ENCODE assay signal across 9 cellular contexts in genomic region chr1:27491748-27492700, GRCh38. TPM values are rescaled to one million over a fixed set of nuclear protein-coding genes. Genes with fewer than 3 reads are reported as not detected.
DNase-seq lines count a peak whose midpoint lies in the region; FAIRE-seq and TF ChIP-seq lines count a peak whose summit lies in the region.
"Had no signal": no experiment of that assay in that cellular context is flagged by ENCODE, and none has a peak within 500 bp of the region (broad histone marks: within the 10 kb centered on the region; RNA-seq: fewer than 3 reads in every experiment).

No MANE protein-coding gene starts in this region.

- H3K27me3 ChIP-seq in OCI-LY1 (ENCODE audit: insufficient read depth, low read length), result no peaks in the 10 kb centered on the region
- no peaks in the 10 kb centered on the region for H3K27me3 ChIP-seq in esophagus squamous epithelium
- H3K27me3 ChIP-seq in osteoblast (ENCODE audit: insufficient read depth, low read length), result no peaks in the 10 kb centered on the region

- H3F3A ChIP-seq in OCI-LY1 (ENCODE audit: insufficient read depth, low read length), result 0 out of 2 replicates have a peak, but pooled peaks cover 6% of the 10 kb centered on the region

- DNase-seq in CD1c-positive myeloid dendritic cell (ENCODE audit: extremely low spot score), result peak; percentile 52
- no peak for DNase-seq in esophagus squamous epithelium (lab: John Stamatoyannopoulos, UW)
- DNase-seq in osteoblast (ENCODE audit: insufficient read length, low spot score, missing footprints), result peak; percentile 80
- DNase-seq in DMS153 treated with DMSO at 0.1 percent for 48 hours (lab: John Stamatoyannopoulos, UW; ENCODE audit: unreplicated experiment), result no peak
- DNase-seq in H54 (ENCODE audit: insufficient read length, low spot score), result no peak
- no peak for DNase-seq in SK-N-DZ (ENCODE audit: low spot score)
- DNase-seq in HK-2 (ENCODE audit: unreplicated experiment), result no peak
- DNase-seq: NCI-H774 had no signal

- H3K4me1 ChIP-seq in OCI-LY1 (ENCODE audit: insufficient read depth, low read length, severe bottlenecking) (peaks cover 47% of the 10 kb centered on the region), esophagus squamous epithelium (peaks cover 20 to 50% (median 28%) of the 10 kb centered on the region in 3 donors), osteoblast (ENCODE audit: insufficient read depth, low read length) (peaks cover 30% of the 10 kb centered on the region)

- H3K36me3 ChIP-seq in OCI-LY1 (ENCODE audit: insufficient read depth, low read length) (peaks cover 5% of the 10 kb centered on the region; the same call in 1 of the 2 replicates), esophagus squamous epithelium (no peaks in the 10 kb centered on the region), osteoblast (ENCODE audit: insufficient read depth, low read length) (no peaks in the 10 kb centered on the region)

- H3K9me3 ChIP-seq in OCI-LY1 (ENCODE audit: low read length) (no peaks in the 10 kb centered on the region), esophagus squamous epithelium (no peaks in the 10 kb centered on the region), osteoblast (ENCODE audit: low read depth, low read length) (no peaks in the 10 kb centered on the region)

- no peaks in the 10 kb centered on the region for H4K20me1 ChIP-seq in OCI-LY1 (ENCODE audit: insufficient read depth, low read length)
- H4K20me1 ChIP-seq in osteoblast (ENCODE audit: insufficient read depth, low read length), result peaks cover 13% of the 10 kb centered on the region

- TF ChIP-seq CTCF in OCI-LY1 (IDR thresholded peaks at IDR 0.05; ENCODE audit: low read length), result no peak
- TF ChIP-seq CTCF in esophagus squamous epithelium (IDR thresholded peaks at IDR 0.05), result no peak
- no peak for TF ChIP-seq CTCF in osteoblast (IDR thresholded peaks at IDR 0.05; ENCODE audit: extremely low read depth, low read depth, low read length)

- H3K9ac ChIP-seq in OCI-LY1 (ENCODE audit: low read length), result peak overlapping the region; percentile 44

- no peak for TF ChIP-seq POLR2A in esophagus squamous epithelium (IDR thresholded peaks at IDR 0.05)
- TF ChIP-seq POLR2A in H54 (IDR thresholded peaks at IDR 0.05; ENCODE audit: low read depth, low read length), result no peak

- H2AFZ ChIP-seq in OCI-LY1 (ENCODE audit: low read length), result peak overlapping the region; percentile 62; the same call in 1 of the 2 replicates
- H2AFZ ChIP-seq in osteoblast (ENCODE audit: low read length), result peak overlapping the region; percentile 91

- no peaks in the 10 kb centered on the region for H3K9me2 ChIP-seq in OCI-LY1 (ENCODE audit: low read depth, low read length)

- no peak for FAIRE-seq in H54 (lab: Jason Lieb, UNC)

- intact Hi-C loops in esophagus squamous epithelium (cut with DNase I), result no loop called here

- H3K79me2 ChIP-seq in OCI-LY1 (ENCODE audit: insufficient read depth, low read length) (peaks cover 23% of the 10 kb centered on the region), osteoblast (ENCODE audit: insufficient read depth, low read length) (peaks cover 26% of the 10 kb centered on the region)

- H3K4me2 ChIP-seq in OCI-LY1 (ENCODE audit: low read length), result peak overlapping the region; percentile 20; the same call in 1 of the 2 replicates
- no peak overlapping the region for H3K4me2 ChIP-seq in osteoblast (ENCODE audit: insufficient read depth, low read length)

- peak overlapping the region; percentile 88 for H3K27ac ChIP-seq in OCI-LY1 (ENCODE audit: low read depth, low read length, poor library complexity, severe bottlenecking)
- peak overlapping the region; percentile 100 for H3K27ac ChIP-seq in esophagus squamous epithelium
- peak overlapping the region; percentile 31 for H3K27ac ChIP-seq in osteoblast (ENCODE audit: low read depth, low read length)

- H3K4me3 ChIP-seq in OCI-LY1 (ENCODE audit: low read depth, low read length, poor library complexity, severe bottlenecking), result no peak overlapping the region
- peak overlapping the region in 1 of 4 donors; percentile 9 for H3K4me3 ChIP-seq in esophagus squamous epithelium
- H3K4me3 ChIP-seq in osteoblast (ENCODE audit: insufficient read depth, low read length), result no peak overlapping the region

- 7 to 21% methylated on average over 4 of the region's 9 CpGs for WGBS in esophagus squamous epithelium, 2 donors

RNA-seq across cellular contexts. Expression of gene WASF2, which starts 2.1 kb away (rescaled TPM):
- total RNA-seq in esophagus squamous epithelium (10 to 100 TPM; 53.7 to 92.8 (median 79.8) TPM), osteoblast (24.5 and 24.6 TPM in 2 replicates)
- 11.3 and 12.4 TPM in 2 replicates for polyA plus RNA-seq in SK-N-DZ (2014; cell fraction: cytosol; rRNA removed)
- polyA plus RNA-seq in SK-N-DZ (2014; cell fraction: nucleus; rRNA removed), result 4.1 and 10.3 TPM in 2 replicates

Comparison
In these comparisons a context has a peak if more than half of its experiments do, and no peak if none do; other contexts are left out.
1. DNase-seq: peak in CD1c-positive myeloid dendritic cell (single experiment) and osteoblast (single experiment); none in esophagus squamous epithelium (single experiment), DMS153 treated with DMSO at 0.1 percent for 48 hours (single experiment), H54 (single experiment), SK-N-DZ (single experiment) and HK-2 (single experiment).
2. H3K27ac ChIP-seq: peak in every context shown above with its lines; median percentile 100 in esophagus squamous epithelium; 88 in OCI-LY1; 31 in osteoblast.